In genomic region chr7:27031289-27032172, GRCh38 we compare ENCODE assay signal across 9 cellular contexts.
DNase-seq lines count a peak whose midpoint lies in the region; ATAC-seq and TF ChIP-seq lines count a peak whose summit lies in the region.
"Had no signal": no experiment of that assay in that cellular context is flagged by ENCODE, and none has a peak within 500 bp of the region (broad histone marks: within the 10 kb centered on the region; RNA-seq: fewer than 3 reads in every experiment).

No MANE protein-coding gene starts in this region.

- no peaks in the 10 kb centered on the region for H3K27me3 ChIP-seq in PC-3 (ENCODE audit: low read length)
- H3K27me3 ChIP-seq in thoracic aorta (replicated peaks; ENCODE audit: insufficient read depth), result no peaks in the 10 kb centered on the region
- no peaks in the 10 kb centered on the region for H3K27me3 ChIP-seq in vagina
- H3K27me3 ChIP-seq: right lobe of liver had no signal

- no peaks in the 10 kb centered on the region for H3K9me2 ChIP-seq in PC-3 (replicated peaks; ENCODE audit: low read length)

- POLR2A ChIA-PET in GM10248 (lab: Yijun Ruan, JAX), result no interaction called here
- POLR2A ChIA-PET in HEK293T (lab: Yijun Ruan, JAX), result no interaction called here
- POLR2A ChIA-PET in PC-3 (lab: Charles Lee; ENCODE audit: unreplicated experiment), result interaction anchor here (0.6 kb wide), 1 partner anchor 135 kb away, joined by 4 read pairs; no protein-coding TSS in a partner anchor

- H3F3A ChIP-seq in PC-3 (ENCODE audit: low read length, unreplicated experiment), result no peaks in the 10 kb centered on the region

- TF ChIP-seq CTCF in GM10248 (IDR thresholded peaks at IDR 0.05; ENCODE audit: control extremely low read depth, extremely low read depth, low read depth, missing control alignments), result no peak
- no peak for TF ChIP-seq CTCF in PC-3 (conservative IDR thresholded peaks at IDR 0.05; ENCODE audit: low read depth, low read length)
- no peak for TF ChIP-seq CTCF in thoracic aorta (IDR thresholded peaks at IDR 0.05)
- TF ChIP-seq CTCF in vagina (IDR thresholded peaks at IDR 0.05), result no peak

- peak overlapping the region; percentile 71 for H3K4me2 ChIP-seq in PC-3 (ENCODE audit: low read length)

- CTCF ChIA-PET in GM10248 (lab: Yijun Ruan, JAX) (interaction anchor here (1.6 kb wide), 1 partner anchor 8 kb away, joined by 3 read pairs; no protein-coding TSS in a partner anchor), HEK293T (lab: Yijun Ruan, JAX) (interaction anchor here (0.6 kb wide), 1 partner anchor 148 kb away, joined by 3 read pairs; no protein-coding TSS in a partner anchor), PC-3 (lab: Charles Lee) (no interaction called here)

- intact Hi-C loops in PC-3 (cut with micrococcal nuclease) (loop anchor here (5.0 kb wide), 1 partner anchor 169 kb away; the partner anchor contains the start of gene SKAP2), vagina (cut with DNase I) (no loop called here)

- DNase-seq in GM10248 (ENCODE audit: extremely low spot score), result peak; percentile 51
- no peak for DNase-seq in HEK293T (ENCODE audit: extremely low spot score)
- peak; percentile 57 for DNase-seq in PC-3
- peak; percentile 1 for DNase-seq in foreskin melanocyte
- DNase-seq in thoracic aorta (ENCODE audit: low spot score), result no peak
- DNase-seq in vagina (ENCODE audit: extremely low spot score in 2 of 2), result no peak
- no peak for DNase-seq in HK-2 (ENCODE audit: unreplicated experiment)
- DNase-seq: right lobe of liver had no signal

- no peaks in the 10 kb centered on the region for H3K9me3 ChIP-seq in PC-3 (ENCODE audit: low read length)
- no peaks in the 10 kb centered on the region for H3K9me3 ChIP-seq in thoracic aorta
- H3K9me3 ChIP-seq in vagina, result no peaks in the 10 kb centered on the region
- H3K9me3 ChIP-seq: right lobe of liver had no signal

- no TSS peak for BruUV-seq in PC-3 (replicated peaks; lab: Mats Ljungman, UMichigan)

- H3K4me3 ChIP-seq in PC-3 (ENCODE audit: low read length) (peak overlapping the region; percentile 1; the same call in 1 of the 2 replicates), thoracic aorta (peak overlapping the region; percentile 5), vagina (no peak overlapping the region)
- H3K4me3 ChIP-seq: right lobe of liver had no signal

- H3K27ac ChIP-seq in PC-3 (ENCODE audit: low read length) (peak overlapping the region; percentile 50), thoracic aorta (peak overlapping the region; percentile 48 to 60), vagina (no peak overlapping the region)
- H3K27ac ChIP-seq: right lobe of liver had no signal

- H4K20me1 ChIP-seq in PC-3 (ENCODE audit: low read length), result no peaks in the 10 kb centered on the region

- ATAC-seq in PC-3, result peak; percentile 86
- ATAC-seq in thoracic aorta (ENCODE audit: insufficient number of reproducible peaks, low FRiP score, low read depth), result peak; percentile 53
- no peak for ATAC-seq in HG03045 (IDR thresholded peaks at IDR 0.05; ENCODE audit: unreplicated experiment)

- no peaks in the 10 kb centered on the region for H3K79me2 ChIP-seq in PC-3 (ENCODE audit: low read length)

- no peak for TF ChIP-seq POLR2A in vagina (IDR thresholded peaks at IDR 0.05)

- H3K36me3 ChIP-seq in PC-3 (ENCODE audit: low read depth, low read length) (no peaks in the 10 kb centered on the region), thoracic aorta (no peaks in the 10 kb centered on the region), vagina (no peaks in the 10 kb centered on the region)
- H3K36me3 ChIP-seq: right lobe of liver had no signal

- peak overlapping the region; percentile 37; the same call in 1 of the 2 replicates for H2AFZ ChIP-seq in PC-3 (ENCODE audit: low read length)

- H3K9ac ChIP-seq in PC-3 (ENCODE audit: low read length), result no peak overlapping the region

- peaks cover 15% of the 10 kb centered on the region for H3K4me1 ChIP-seq in PC-3 (ENCODE audit: insufficient read depth, low read length)
- H3K4me1 ChIP-seq in thoracic aorta (ENCODE audit: control insufficient read depth in 1 of 2, low read depth in 2 of 2), result peaks cover 0 to 27% of the 10 kb centered on the region in 2 donors
- peaks cover 9% of the 10 kb centered on the region for H3K4me1 ChIP-seq in vagina

TF ChIP-seq in HEK293T, 16 proteins besides CTCF, POLR2A, EP300 and RAD21:
- TF ChIP-seq TARDBP (IDR thresholded peaks at IDR 0.05), result no peak
- TF ChIP-seq L3MBTL2 (conservative IDR thresholded peaks at IDR 0.05), result no peak
- no peak for TF ChIP-seq SP1 (IDR thresholded peaks at IDR 0.05)
- no peak for TF ChIP-seq ARNT (IDR thresholded peaks at IDR 0.05)
- TF ChIP-seq LEF1 (IDR thresholded peaks at IDR 0.05; ENCODE audit: borderline replicate concordance), result no peak
- no peak for TF ChIP-seq HDGF (IDR thresholded peaks at IDR 0.05; ENCODE audit: borderline replicate concordance)
- TF ChIP-seq FOXK2 (IDR thresholded peaks at IDR 0.05), result no peak
- TF ChIP-seq ELF4 (IDR thresholded peaks at IDR 0.05), result no peak
- TF ChIP-seq FOXA1 (IDR thresholded peaks at IDR 0.05), result no peak
- no peak for TF ChIP-seq CTBP1 (IDR thresholded peaks at IDR 0.05; ENCODE audit: borderline replicate concordance)
- TF ChIP-seq PKNOX1 (IDR thresholded peaks at IDR 0.05), result peak; percentile 76
- TF ChIP-seq FOXM1 (IDR thresholded peaks at IDR 0.05; ENCODE audit: borderline replicate concordance), result no peak
- TF ChIP-seq ZNF384 (IDR thresholded peaks at IDR 0.05), result peak; percentile 64; the same call in 1 of the 2 replicates
TF ChIP-seq in HEK293T: peak in this region for 2.

Comparison
In these comparisons a context has a peak if more than half of its experiments do, and no peak if none do; other contexts are left out.
1. DNase-seq: peak in GM10248 (single experiment), PC-3 (single experiment) and foreskin melanocyte (single experiment); none in HEK293T (single experiment), thoracic aorta (single experiment), vagina (0 of 2) and HK-2 (single experiment).
2. H3K4me3 ChIP-seq: peak in PC-3 (single experiment) and thoracic aorta (single experiment); none in vagina (0 of 2).